Comparison of ENCODE assay signal across 1 cellular context in genomic region chr5:116528519-116529234, GRCh38.
TF ChIP-seq lines count a peak whose summit lies in the region.

No MANE protein-coding gene starts in this region.

TF ChIP-seq in GM23338, 12 proteins besides CTCF, POLR2A, EP300 and RAD21 (continued from another document):
- TF ChIP-seq POLR2AphosphoS5 (IDR thresholded peaks at IDR 0.05; ENCODE audit: low read depth), result no peak; the same call in 1 of the 2 replicates
- TF ChIP-seq EZH2 (IDR thresholded peaks at IDR 0.05; ENCODE audit: low read depth, unreplicated experiment), result no peak
- no peak for TF ChIP-seq ETS1 (IDR thresholded peaks at IDR 0.05)
- no peak for TF ChIP-seq CREB1 (CRISPR knock-in tag; IDR thresholded peaks at IDR 0.05; ENCODE audit: low read depth)
- no peak for TF ChIP-seq STAT1 (IDR thresholded peaks at IDR 0.05; ENCODE audit: unreplicated experiment)
- no peak for TF ChIP-seq ZNF331 (CRISPR knock-in tag; IDR thresholded peaks at IDR 0.05; ENCODE audit: low read depth)
- TF ChIP-seq NANOG (IDR thresholded peaks at IDR 0.05; ENCODE audit: borderline replicate concordance), result no peak
- no peak for TF ChIP-seq ZNF462 (CRISPR knock-in tag; IDR thresholded peaks at IDR 0.05)
- no peak for TF ChIP-seq ZNF114 (CRISPR knock-in tag; IDR thresholded peaks at IDR 0.05)
